Comparison of ENCODE assay signal across 1 cellular context in genomic region chr16:89971495-89972243, GRCh38.
TF ChIP-seq lines count a peak whose summit lies in the region.

No MANE protein-coding gene starts in this region.

TF ChIP-seq in HepG2, 621 proteins besides CTCF, POLR2A, EP300 and RAD21 (continued from another document and continues in another):
- TF ChIP-seq NFAT5 (CRISPR knock-in tag; IDR thresholded peaks at IDR 0.05) (peak; percentile 47), FOXA3 (CRISPR knock-in tag; IDR thresholded peaks at IDR 0.05) (no peak; the same call in 1 of the 2 replicates), KAT8 (CRISPR knock-in tag; IDR thresholded peaks at IDR 0.05) (no peak), ZNF276 (CRISPR knock-in tag; IDR thresholded peaks at IDR 0.05; ENCODE audit: low read depth) (no peak), ARNTL (CRISPR knock-in tag; IDR thresholded peaks at IDR 0.05) (no peak), IKZF4 (CRISPR knock-in tag; IDR thresholded peaks at IDR 0.05; ENCODE audit: borderline replicate concordance, low read depth, not compliant biosample characterization) (no peak), ZNF761 (CRISPR knock-in tag; conservative IDR thresholded peaks at IDR 0.05) (0 out of 2 replicates have a peak, but pooled peaks have one; percentile 20), RNF2 (conservative IDR thresholded peaks at IDR 0.05; ENCODE audit: low read depth) (peak; percentile 93), ZBTB44 (CRISPR knock-in tag; IDR thresholded peaks at IDR 0.05) (no peak), RFX1 (IDR thresholded peaks at IDR 0.05) (no peak), ZNF724P (CRISPR knock-in tag; IDR thresholded peaks at IDR 0.05; ENCODE audit: borderline replicate concordance) (no peak), ZNF839 (CRISPR knock-in tag; IDR thresholded peaks at IDR 0.05; ENCODE audit: borderline replicate concordance) (peak; percentile 97; the same call in 1 of the 2 replicates), HNRNPUL1 (IDR thresholded peaks at IDR 0.05; ENCODE audit: low read depth, low read length) (no peak), PPARG (CRISPR knock-in tag; conservative IDR thresholded peaks at IDR 0.05) (no peak), YEATS2 (CRISPR knock-in tag; IDR thresholded peaks at IDR 0.05; ENCODE audit: borderline replicate concordance) (no peak), ZNF274 (CRISPR knock-in tag; IDR thresholded peaks at IDR 0.05) (no peak), HNF4A (CRISPR knock-in tag; IDR thresholded peaks at IDR 0.05) (0 out of 2 replicates have a peak, but pooled peaks have one; percentile 47), NCOA2 (CRISPR knock-in tag; IDR thresholded peaks at IDR 0.05) (no peak), ZNF12 (CRISPR knock-in tag; IDR thresholded peaks at IDR 0.05) (no peak), HOXA5 (CRISPR knock-in tag; IDR thresholded peaks at IDR 0.05) (no peak), TBL1XR1 (IDR thresholded peaks at IDR 0.05; ENCODE audit: borderline replicate concordance, low read length, partially characterized antibody) (no peak), AGO2 (optimal IDR thresholded peaks at IDR 0.05; ENCODE audit: low read depth, low read length) (no peak), NFE2L1 (CRISPR knock-in tag; IDR thresholded peaks at IDR 0.05; ENCODE audit: borderline replicate concordance) (peak; percentile 82; the same call in 1 of the 2 replicates), PITX1 (CRISPR knock-in tag; IDR thresholded peaks at IDR 0.05) (no peak; the same call in 1 of the 2 replicates), ZNF737 (CRISPR knock-in tag; IDR thresholded peaks at IDR 0.05; ENCODE audit: borderline replicate concordance) (0 out of 2 replicates have a peak, but pooled peaks have one; percentile 83), ZNF616 (CRISPR knock-in tag; IDR thresholded peaks at IDR 0.05; ENCODE audit: low read depth) (peak; percentile 19; the same call in 1 of the 2 replicates), PAWR (CRISPR knock-in tag; IDR thresholded peaks at IDR 0.05; ENCODE audit: borderline replicate concordance) (no peak; the same call in 1 of the 2 replicates), TOE1 (CRISPR knock-in tag; IDR thresholded peaks at IDR 0.05) (no peak), HDAC1 (CRISPR knock-in tag; IDR thresholded peaks at IDR 0.05) (no peak), ZNF143 (CRISPR knock-in tag; IDR thresholded peaks at IDR 0.05) (no peak), THAP11 (CRISPR knock-in tag; IDR thresholded peaks at IDR 0.05) (no peak), PRPF4 (IDR thresholded peaks at IDR 0.05; ENCODE audit: low read depth, low read length, poor library complexity, severe bottlenecking) (peak; percentile 93), CBX5 (CRISPR knock-in tag; IDR thresholded peaks at IDR 0.05; ENCODE audit: borderline replicate concordance) (peak; percentile 9; the same call in 1 of the 2 replicates), RAD51 (IDR thresholded peaks at IDR 0.05; ENCODE audit: borderline replicate concordance) (no peak), ZNF337 (CRISPR knock-in tag; IDR thresholded peaks at IDR 0.05; ENCODE audit: borderline replicate concordance, low read depth) (no peak)
- TF ChIP-seq, protein P1, sequence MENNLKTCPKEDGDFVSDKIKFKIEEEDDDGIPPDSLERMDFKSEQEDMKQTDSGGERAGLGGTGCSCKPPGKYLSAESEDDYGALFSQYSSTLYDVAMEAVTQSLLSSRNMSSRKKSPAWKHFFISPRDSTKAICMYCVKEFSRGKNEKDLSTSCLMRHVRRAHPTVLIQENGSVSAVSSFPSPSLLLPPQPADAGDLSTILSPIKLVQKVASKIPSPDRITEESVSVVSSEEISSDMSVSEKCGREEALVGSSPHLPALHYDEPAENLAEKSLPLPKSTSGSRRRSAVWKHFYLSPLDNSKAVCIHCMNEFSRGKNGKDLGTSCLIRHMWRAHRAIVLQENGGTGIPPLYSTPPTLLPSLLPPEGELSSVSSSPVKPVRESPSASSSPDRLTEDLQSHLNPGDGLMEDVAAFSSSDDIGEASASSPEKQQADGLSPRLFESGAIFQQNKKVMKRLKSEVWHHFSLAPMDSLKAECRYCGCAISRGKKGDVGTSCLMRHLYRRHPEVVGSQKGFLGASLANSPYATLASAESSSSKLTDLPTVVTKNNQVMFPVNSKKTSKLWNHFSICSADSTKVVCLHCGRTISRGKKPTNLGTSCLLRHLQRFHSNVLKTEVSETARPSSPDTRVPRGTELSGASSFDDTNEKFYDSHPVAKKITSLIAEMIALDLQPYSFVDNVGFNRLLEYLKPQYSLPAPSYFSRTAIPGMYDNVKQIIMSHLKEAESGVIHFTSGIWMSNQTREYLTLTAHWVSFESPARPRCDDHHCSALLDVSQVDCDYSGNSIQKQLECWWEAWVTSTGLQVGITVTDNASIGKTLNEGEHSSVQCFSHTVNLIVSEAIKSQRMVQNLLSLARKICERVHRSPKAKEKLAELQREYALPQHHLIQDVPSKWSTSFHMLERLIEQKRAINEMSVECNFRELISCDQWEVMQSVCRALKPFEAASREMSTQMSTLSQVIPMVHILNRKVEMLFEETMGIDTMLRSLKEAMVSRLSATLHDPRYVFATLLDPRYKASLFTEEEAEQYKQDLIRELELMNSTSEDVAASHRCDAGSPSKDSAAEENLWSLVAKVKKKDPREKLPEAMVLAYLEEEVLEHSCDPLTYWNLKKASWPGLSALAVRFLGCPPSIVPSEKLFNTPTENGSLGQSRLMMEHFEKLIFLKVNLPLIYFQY (CRISPR knock-in tag; IDR thresholded peaks at IDR 0.05; ENCODE audit: borderline replicate concordance) = no peak
- TF ChIP-seq, protein P2, sequence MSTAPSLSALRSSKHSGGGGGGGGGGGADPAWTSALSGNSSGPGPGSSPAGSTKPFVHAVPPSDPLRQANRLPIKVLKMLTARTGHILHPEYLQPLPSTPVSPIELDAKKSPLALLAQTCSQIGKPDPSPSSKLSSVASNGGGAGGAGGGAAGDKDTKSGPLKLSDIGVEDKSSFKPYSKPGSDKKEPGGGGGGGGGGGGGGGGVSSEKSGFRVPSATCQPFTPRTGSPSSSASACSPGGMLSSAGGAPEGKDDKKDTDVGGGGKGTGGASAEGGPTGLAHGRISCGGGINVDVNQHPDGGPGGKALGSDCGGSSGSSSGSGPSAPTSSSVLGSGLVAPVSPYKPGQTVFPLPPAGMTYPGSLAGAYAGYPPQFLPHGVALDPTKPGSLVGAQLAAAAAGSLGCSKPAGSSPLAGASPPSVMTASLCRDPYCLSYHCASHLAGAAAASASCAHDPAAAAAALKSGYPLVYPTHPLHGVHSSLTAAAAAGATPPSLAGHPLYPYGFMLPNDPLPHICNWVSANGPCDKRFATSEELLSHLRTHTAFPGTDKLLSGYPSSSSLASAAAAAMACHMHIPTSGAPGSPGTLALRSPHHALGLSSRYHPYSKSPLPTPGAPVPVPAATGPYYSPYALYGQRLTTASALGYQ (CRISPR knock-in tag; IDR thresholded peaks at IDR 0.05) = no peak; the same call in none of the 2 replicates
- TF ChIP-seq, protein P3, sequence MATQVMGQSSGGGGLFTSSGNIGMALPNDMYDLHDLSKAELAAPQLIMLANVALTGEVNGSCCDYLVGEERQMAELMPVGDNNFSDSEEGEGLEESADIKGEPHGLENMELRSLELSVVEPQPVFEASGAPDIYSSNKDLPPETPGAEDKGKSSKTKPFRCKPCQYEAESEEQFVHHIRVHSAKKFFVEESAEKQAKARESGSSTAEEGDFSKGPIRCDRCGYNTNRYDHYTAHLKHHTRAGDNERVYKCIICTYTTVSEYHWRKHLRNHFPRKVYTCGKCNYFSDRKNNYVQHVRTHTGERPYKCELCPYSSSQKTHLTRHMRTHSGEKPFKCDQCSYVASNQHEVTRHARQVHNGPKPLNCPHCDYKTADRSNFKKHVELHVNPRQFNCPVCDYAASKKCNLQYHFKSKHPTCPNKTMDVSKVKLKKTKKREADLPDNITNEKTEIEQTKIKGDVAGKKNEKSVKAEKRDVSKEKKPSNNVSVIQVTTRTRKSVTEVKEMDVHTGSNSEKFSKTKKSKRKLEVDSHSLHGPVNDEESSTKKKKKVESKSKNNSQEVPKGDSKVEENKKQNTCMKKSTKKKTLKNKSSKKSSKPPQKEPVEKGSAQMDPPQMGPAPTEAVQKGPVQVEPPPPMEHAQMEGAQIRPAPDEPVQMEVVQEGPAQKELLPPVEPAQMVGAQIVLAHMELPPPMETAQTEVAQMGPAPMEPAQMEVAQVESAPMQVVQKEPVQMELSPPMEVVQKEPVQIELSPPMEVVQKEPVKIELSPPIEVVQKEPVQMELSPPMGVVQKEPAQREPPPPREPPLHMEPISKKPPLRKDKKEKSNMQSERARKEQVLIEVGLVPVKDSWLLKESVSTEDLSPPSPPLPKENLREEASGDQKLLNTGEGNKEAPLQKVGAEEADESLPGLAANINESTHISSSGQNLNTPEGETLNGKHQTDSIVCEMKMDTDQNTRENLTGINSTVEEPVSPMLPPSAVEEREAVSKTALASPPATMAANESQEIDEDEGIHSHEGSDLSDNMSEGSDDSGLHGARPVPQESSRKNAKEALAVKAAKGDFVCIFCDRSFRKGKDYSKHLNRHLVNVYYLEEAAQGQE (IDR thresholded peaks at IDR 0.05; ENCODE audit: borderline replicate concordance in 1 of 2, low read depth in 1 of 2, low read length in 2 of 2) = no peak
- TF ChIP-seq, protein P4, sequence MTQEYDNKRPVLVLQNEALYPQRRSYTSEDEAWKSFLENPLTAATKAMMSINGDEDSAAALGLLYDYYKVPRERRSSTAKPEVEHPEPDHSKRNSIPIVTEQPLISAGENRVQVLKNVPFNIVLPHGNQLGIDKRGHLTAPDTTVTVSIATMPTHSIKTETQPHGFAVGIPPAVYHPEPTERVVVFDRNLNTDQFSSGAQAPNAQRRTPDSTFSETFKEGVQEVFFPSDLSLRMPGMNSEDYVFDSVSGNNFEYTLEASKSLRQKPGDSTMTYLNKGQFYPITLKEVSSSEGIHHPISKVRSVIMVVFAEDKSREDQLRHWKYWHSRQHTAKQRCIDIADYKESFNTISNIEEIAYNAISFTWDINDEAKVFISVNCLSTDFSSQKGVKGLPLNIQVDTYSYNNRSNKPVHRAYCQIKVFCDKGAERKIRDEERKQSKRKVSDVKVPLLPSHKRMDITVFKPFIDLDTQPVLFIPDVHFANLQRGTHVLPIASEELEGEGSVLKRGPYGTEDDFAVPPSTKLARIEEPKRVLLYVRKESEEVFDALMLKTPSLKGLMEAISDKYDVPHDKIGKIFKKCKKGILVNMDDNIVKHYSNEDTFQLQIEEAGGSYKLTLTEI (CRISPR knock-in tag; conservative IDR thresholded peaks at IDR 0.05) = no peak
- TF ChIP-seq, protein P5, sequence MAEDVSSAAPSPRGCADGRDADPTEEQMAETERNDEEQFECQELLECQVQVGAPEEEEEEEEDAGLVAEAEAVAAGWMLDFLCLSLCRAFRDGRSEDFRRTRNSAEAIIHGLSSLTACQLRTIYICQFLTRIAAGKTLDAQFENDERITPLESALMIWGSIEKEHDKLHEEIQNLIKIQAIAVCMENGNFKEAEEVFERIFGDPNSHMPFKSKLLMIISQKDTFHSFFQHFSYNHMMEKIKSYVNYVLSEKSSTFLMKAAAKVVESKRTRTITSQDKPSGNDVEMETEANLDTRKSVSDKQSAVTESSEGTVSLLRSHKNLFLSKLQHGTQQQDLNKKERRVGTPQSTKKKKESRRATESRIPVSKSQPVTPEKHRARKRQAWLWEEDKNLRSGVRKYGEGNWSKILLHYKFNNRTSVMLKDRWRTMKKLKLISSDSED (CRISPR knock-in tag; IDR thresholded peaks at IDR 0.05) = no peak
